In genomic region chr13:52652170-52652979, GRCh38 we compare ENCODE assay signal across 1 cellular context.
TF ChIP-seq lines count a peak whose summit lies in the region.

TSS of gene SUGT1 (plus strand) at chr13:52652836. CDS start at chr13:52652921, 85 bp downstream.

TF ChIP-seq in HepG2, 621 proteins besides CTCF, POLR2A, EP300 and RAD21 (continued from another document and continues in another):
- TF ChIP-seq ZNF780A (CRISPR knock-in tag; IDR thresholded peaks at IDR 0.05) = 0 out of 2 replicates have a peak, but pooled peaks have one; percentile 60
- TF ChIP-seq MIXL1 (CRISPR knock-in tag; IDR thresholded peaks at IDR 0.05) = peak; percentile 66
- TF ChIP-seq FOXP4 (CRISPR knock-in tag; IDR thresholded peaks at IDR 0.05) = 0 out of 2 replicates have a peak, but pooled peaks have one; percentile 18
- peak; percentile 89; the same call in 1 of the 2 replicates for TF ChIP-seq RNF2 (conservative IDR thresholded peaks at IDR 0.05; ENCODE audit: low read depth)
- no peak for TF ChIP-seq ZNF782 (CRISPR knock-in tag; IDR thresholded peaks at IDR 0.05; ENCODE audit: borderline replicate concordance)
- TF ChIP-seq E2F1 (CRISPR knock-in tag; IDR thresholded peaks at IDR 0.05) = peak; percentile 56; the same call in 1 of the 2 replicates
- TF ChIP-seq KDM4B (CRISPR knock-in tag; IDR thresholded peaks at IDR 0.05) = 0 out of 2 replicates have a peak, but pooled peaks have one; percentile 57
- peak; percentile 31; the same call in 1 of the 2 replicates for TF ChIP-seq ZFP36L1 (CRISPR knock-in tag; IDR thresholded peaks at IDR 0.05)
- TF ChIP-seq MXD3 (CRISPR knock-in tag; IDR thresholded peaks at IDR 0.05) = peak; percentile 65
- TF ChIP-seq ZNF557 (CRISPR knock-in tag; IDR thresholded peaks at IDR 0.05) = no peak
- TF ChIP-seq RBM22 (optimal IDR thresholded peaks at IDR 0.05; ENCODE audit: low read length) = peak; percentile 79
- no peak; the same call in 1 of the 2 replicates for TF ChIP-seq ATF6 (CRISPR knock-in tag; conservative IDR thresholded peaks at IDR 0.05)
- TF ChIP-seq MIER3 (CRISPR knock-in tag; IDR thresholded peaks at IDR 0.05; ENCODE audit: borderline replicate concordance) = no peak
- no peak for TF ChIP-seq SP2 (CRISPR knock-in tag; IDR thresholded peaks at IDR 0.05)
- TF ChIP-seq ZNF34 (CRISPR knock-in tag; IDR thresholded peaks at IDR 0.05; ENCODE audit: borderline replicate concordance) = no peak
- no peak for TF ChIP-seq MTF2 (CRISPR knock-in tag; IDR thresholded peaks at IDR 0.05; ENCODE audit: borderline replicate concordance)
- TF ChIP-seq ZNF550 (CRISPR knock-in tag; IDR thresholded peaks at IDR 0.05; ENCODE audit: borderline replicate concordance) = no peak
- TF ChIP-seq ZBTB40 (IDR thresholded peaks at IDR 0.05) = no peak; the same call in 1 of the 2 replicates
- TF ChIP-seq ZBTB40 (CRISPR knock-in tag; IDR thresholded peaks at IDR 0.05) = 0 out of 2 replicates have a peak, but pooled peaks have one; percentile 38
- no peak for TF ChIP-seq NPAS2 (CRISPR knock-in tag; IDR thresholded peaks at IDR 0.05; ENCODE audit: borderline replicate concordance)
- peak; percentile 78 for TF ChIP-seq CREB1 (IDR thresholded peaks at IDR 0.05)
- TF ChIP-seq CREB1 (CRISPR knock-in tag; IDR thresholded peaks at IDR 0.05) = peak; percentile 89
- no peak; the same call in none of the 2 replicates for TF ChIP-seq ZNF800 (CRISPR knock-in tag; IDR thresholded peaks at IDR 0.05)
- TF ChIP-seq YEATS4 (CRISPR knock-in tag; IDR thresholded peaks at IDR 0.05; ENCODE audit: borderline replicate concordance) = peak; percentile 98
- no peak for TF ChIP-seq TEF (CRISPR knock-in tag; IDR thresholded peaks at IDR 0.05)
- peak; percentile 63 for TF ChIP-seq ZNF547 (CRISPR knock-in tag; IDR thresholded peaks at IDR 0.05)
- no peak; the same call in 1 of the 2 replicates for TF ChIP-seq PATZ1 (CRISPR knock-in tag; IDR thresholded peaks at IDR 0.05)
- no peak for TF ChIP-seq DDIT3 (CRISPR knock-in tag; IDR thresholded peaks at IDR 0.05)
- TF ChIP-seq SP1 (IDR thresholded peaks at IDR 0.05) = no peak
- TF ChIP-seq SP1 (CRISPR knock-in tag; IDR thresholded peaks at IDR 0.05) = peak; percentile 52; the same call in 1 of the 2 replicates
- TF ChIP-seq MAZ (IDR thresholded peaks at IDR 0.05; ENCODE audit: borderline replicate concordance, low read depth, low read length) = peak; percentile 55
- peak; percentile 78 for TF ChIP-seq MAZ (CRISPR knock-in tag; IDR thresholded peaks at IDR 0.05; ENCODE audit: low read depth)
- TF ChIP-seq SOX13 (IDR thresholded peaks at IDR 0.05) = no peak
- peak in 1 of 2 experiments; percentile 68; a peak in 2 of 4 replicates for TF ChIP-seq SOX13 (CRISPR knock-in tag; conservative IDR thresholded peaks at IDR 0.05 in 1 of 2, IDR thresholded peaks at IDR 0.05 in 1 of 2)
- peak; percentile 40; the same call in 1 of the 2 replicates for TF ChIP-seq ZNF556 (CRISPR knock-in tag; IDR thresholded peaks at IDR 0.05; ENCODE audit: borderline replicate concordance)
- TF ChIP-seq MTA3 (CRISPR knock-in tag; IDR thresholded peaks at IDR 0.05) = no peak
- TF ChIP-seq NAIF1 (CRISPR knock-in tag; IDR thresholded peaks at IDR 0.05; ENCODE audit: borderline replicate concordance) = no peak
- TF ChIP-seq TGIF2 (CRISPR knock-in tag; IDR thresholded peaks at IDR 0.05) = peak; percentile 54; the same call in 1 of the 2 replicates
- no peak for TF ChIP-seq FOXJ3 (CRISPR knock-in tag; IDR thresholded peaks at IDR 0.05; ENCODE audit: borderline replicate concordance)
- TF ChIP-seq ZFP62 (CRISPR knock-in tag; IDR thresholded peaks at IDR 0.05) = no peak
- peak; percentile 76 for TF ChIP-seq REPIN1 (CRISPR knock-in tag; IDR thresholded peaks at IDR 0.05; ENCODE audit: borderline replicate concordance, low read depth)
